In genomic region chr20:14777571-14777970, GRCh38 we compare ENCODE assay signal across 19 cellular contexts.
DNase-seq lines count a peak whose midpoint lies in the region; ATAC-seq and TF ChIP-seq lines count a peak whose summit lies in the region.
"Had no signal": no experiment of that assay in that cellular context is flagged by ENCODE, and none has a peak within 500 bp of the region (broad histone marks: within the 10 kb centered on the region; RNA-seq: fewer than 3 reads in every experiment).

No MANE protein-coding gene starts in this region.

- peaks cover 14% of the 10 kb centered on the region for H3F3A ChIP-seq in GM23248 (ENCODE audit: insufficient read depth)

- H3K4me1 ChIP-seq in GM23248 (ENCODE audit: insufficient read depth) (peaks cover 41% of the 10 kb centered on the region), adipocyte (ENCODE audit: control insufficient read depth, insufficient read depth, low read length) (no peaks in the 10 kb centered on the region), skeletal muscle satellite cell (ENCODE audit: control insufficient read depth, insufficient read depth, low read length) (peaks cover 27% of the 10 kb centered on the region)

- no peaks in the 10 kb centered on the region for H3K79me2 ChIP-seq in GM23248 (ENCODE audit: insufficient read depth)

- no peak overlapping the region for H3K4me3 ChIP-seq in GM23248
- no peak overlapping the region for H3K4me3 ChIP-seq in adipocyte (ENCODE audit: low read length)
- H3K4me3 ChIP-seq in foreskin fibroblast (ENCODE audit: low read depth in 1 of 2, low read length in 2 of 2), result no peak overlapping the region
- H3K4me3 ChIP-seq in skeletal muscle satellite cell (ENCODE audit: low read length), result no peak overlapping the region
- H3K4me3 ChIP-seq: GM12878 had no signal

- in situ Hi-C loops in GM23248 (cut with MboI), result no loop called here

- no peak overlapping the region for H3K27ac ChIP-seq in GM23248

- no peaks in the 10 kb centered on the region for H3K27me3 ChIP-seq in GM23248 (replicated peaks; ENCODE audit: insufficient read depth)
- no peaks in the 10 kb centered on the region for H3K27me3 ChIP-seq in adipocyte (replicated peaks; ENCODE audit: control insufficient read depth, insufficient read depth, low read length)
- H3K27me3 ChIP-seq in skeletal muscle satellite cell (ENCODE audit: control insufficient read depth, insufficient read depth, low read length), result no peaks in the 10 kb centered on the region

- no peak overlapping the region for H2AFZ ChIP-seq in GM23248

- DNase-seq in GM23248, result peak; percentile 26
- peak; percentile 7 for DNase-seq in adipocyte (ENCODE audit: low read depth)
- peak; percentile 11 to 17 for DNase-seq in foreskin fibroblast
- DNase-seq in midbrain (lab: John Stamatoyannopoulos, UW), result no peak
- no peak for DNase-seq in left lobe of liver (ENCODE audit: low spot score)
- DNase-seq: C1 segment of cervical spinal cord, COR-L47, DMS153, HCEC 1CT, KBM-7, NCI-H1048, NCI-H146, NCI-H2107, NCI-H226, NCI-H526, RPMI8226 had no signal

- H3K4me2 ChIP-seq in GM23248 (ENCODE audit: unreplicated experiment) (no peak overlapping the region), skeletal muscle satellite cell (ENCODE audit: low read length) (peak overlapping the region; percentile 30)

- H3K9me2 ChIP-seq in GM23248 (ENCODE audit: insufficient read depth), result no peaks in the 10 kb centered on the region

- no peaks in the 10 kb centered on the region for H3K36me3 ChIP-seq in GM23248 (ENCODE audit: low read depth)
- H3K36me3 ChIP-seq in adipocyte (ENCODE audit: control insufficient read depth, insufficient read depth, low read length, severe bottlenecking), result no peaks in the 10 kb centered on the region
- H3K36me3 ChIP-seq in skeletal muscle satellite cell (ENCODE audit: insufficient read depth, low read length), result no peaks in the 10 kb centered on the region

- ATAC-seq in GM18870 (IDR thresholded peaks at IDR 0.05; ENCODE audit: unreplicated experiment), result no peak
- no peak for ATAC-seq in left lobe of liver
- ATAC-seq: GM12878 had no signal

- H3K9me3 ChIP-seq in GM23248 (ENCODE audit: low read depth), result no peaks in the 10 kb centered on the region
- H3K9me3 ChIP-seq in adipocyte (ENCODE audit: control insufficient read depth, low read length), result no peaks in the 10 kb centered on the region
- H3K9me3 ChIP-seq in skeletal muscle satellite cell (replicated peaks; ENCODE audit: low read length), result no peaks in the 10 kb centered on the region

- WGBS in GM23248 (ENCODE audit: low coverage in 1 of 2, low lambda C conversion rate in 2 of 2, missing lambda C conversion rate in 2 of 2), 2 experiments, result 76 to 80% methylated on average over 4 of the region's 4 CpGs

- no peaks in the 10 kb centered on the region for H4K20me1 ChIP-seq in GM23248 (ENCODE audit: insufficient read depth)

- no peak for TF ChIP-seq CTCF in foreskin fibroblast (IDR thresholded peaks at IDR 0.05; ENCODE audit: low read depth, low read length)

- no peak overlapping the region for H3K9ac ChIP-seq in GM23248
- H3K9ac ChIP-seq in adipocyte (ENCODE audit: low read length), result no peak overlapping the region
- H3K9ac ChIP-seq in skeletal muscle satellite cell (ENCODE audit: low read depth, low read length), result peak overlapping the region; percentile 3

Comparison
In these comparisons a context has a peak if more than half of its experiments do, and no peak if none do; other contexts are left out.
1. DNase-seq: peak in GM23248 (single experiment), adipocyte (single experiment) and foreskin fibroblast (2 of 2); none in midbrain (single experiment) and left lobe of liver (single experiment).